Comparison of ENCODE assay signal across 8 cellular contexts in genomic region chr19:12779162-12779993, GRCh38. TPM values are rescaled to one million over a fixed set of nuclear protein-coding genes. Genes with fewer than 3 reads are reported as not detected.
DNase-seq lines count a peak whose midpoint lies in the region; ATAC-seq and TF ChIP-seq lines count a peak whose summit lies in the region.

No MANE protein-coding gene starts in this region.

- peak overlapping the region; percentile 85 for H3K27ac Mint-ChIP-seq in activated CD8-positive, alpha-beta T cell treated with anti-CD3 and anti-CD28 coated beads, Interleukin-2, amount 10 ng/mL, durations not matched to agents 7 days and 5 days
- peak overlapping the region; percentile 87 for H3K27ac Mint-ChIP-seq in glutamatergic neuron (ENCODE audit: unreplicated experiment)

- no peaks in the 10 kb centered on the region for H3K9me3 Mint-ChIP-seq in activated CD8-positive, alpha-beta T cell treated with anti-CD3 and anti-CD28 coated beads, Interleukin-2, amount 10 ng/mL, durations not matched to agents 7 days and 5 days (ENCODE audit: insufficient read depth)
- H3K9me3 Mint-ChIP-seq in glutamatergic neuron (ENCODE audit: unreplicated experiment), result peaks cover 11% of the 10 kb centered on the region

- in situ Hi-C loops in KBM-7 (cut with MboI; ENCODE audit: low pct_unique_long_range_greater_than_20kb, low sequenced_read_pairs), result no loop called here

- no peaks in the 10 kb centered on the region for H3K36me3 Mint-ChIP-seq in activated CD8-positive, alpha-beta T cell treated with anti-CD3 and anti-CD28 coated beads, Interleukin-2, amount 10 ng/mL, durations not matched to agents 7 days and 5 days (ENCODE audit: low read depth)
- no peaks in the 10 kb centered on the region for H3K36me3 Mint-ChIP-seq in glutamatergic neuron (ENCODE audit: unreplicated experiment)

- peak; percentile 61 for DNase-seq in DMS79 treated with DMSO at 0.1 percent for 48 hours (lab: John Stamatoyannopoulos, UW)
- peak; percentile 29 for DNase-seq in KBM-7
- no peak for DNase-seq in activated CD8-positive, alpha-beta T cell treated with anti-CD3 and anti-CD28 coated beads, Interleukin-2, amount 10 ng/mL, durations not matched to agents 7 days and 5 days
- DNase-seq in glutamatergic neuron, result peak; percentile 47
- peak; percentile 54 for DNase-seq in retina
- DNase-seq in NCI-H510A treated with DMSO at 0.1 percent for 48 hours (lab: John Stamatoyannopoulos, UW), result no peak
- DNase-seq in 8988T, result no peak
- DNase-seq in NCI-H526 (lab: John Stamatoyannopoulos, UW), result no peak

- POLR2A ChIA-PET in activated CD8-positive, alpha-beta T cell treated with anti-CD3 and anti-CD28 coated beads, Interleukin-2, amount 10 ng/mL, durations not matched to agents 7 days and 5 days (lab: Charles Lee), result interaction anchor here (1.1 to 15.2 kb wide), 3 partner anchors 9 to 22 kb away, joined by 3 to 380 read pairs (median 20); partner anchors contain the start of gene JUNB

- no peak for TF ChIP-seq CTCF in glutamatergic neuron (IDR thresholded peaks at IDR 0.05; ENCODE audit: partially characterized antibody, unreplicated experiment)

- H3K4me3 Mint-ChIP-seq in activated CD8-positive, alpha-beta T cell treated with anti-CD3 and anti-CD28 coated beads, Interleukin-2, amount 10 ng/mL, durations not matched to agents 7 days and 5 days, result peak overlapping the region; percentile 72
- H3K4me3 Mint-ChIP-seq in glutamatergic neuron (ENCODE audit: unreplicated experiment), result peak overlapping the region; percentile 68

- CTCF ChIA-PET in activated CD8-positive, alpha-beta T cell treated with anti-CD3 and anti-CD28 coated beads, Interleukin-2, amount 10 ng/mL, durations not matched to agents 7 days and 5 days (lab: Charles Lee), result interaction anchor here (1.0 to 8.5 kb wide), 7 partner anchors 9 to 68 kb away, joined by 4 to 390 read pairs (median 15); partner anchors contain the start of genes JUNB, PRDX2 and THSD8

- no peaks in the 10 kb centered on the region for H3K27me3 Mint-ChIP-seq in activated CD8-positive, alpha-beta T cell treated with anti-CD3 and anti-CD28 coated beads, Interleukin-2, amount 10 ng/mL, durations not matched to agents 7 days and 5 days (ENCODE audit: low read depth)
- H3K27me3 Mint-ChIP-seq in glutamatergic neuron (ENCODE audit: unreplicated experiment), result peaks cover 6% of the 10 kb centered on the region

- ATAC-seq in activated CD8-positive, alpha-beta T cell treated with anti-CD3 and anti-CD28 coated beads, Interleukin-2, amount 10 ng/mL, durations not matched to agents 7 days and 5 days, result no peak

- H3K4me1 Mint-ChIP-seq in activated CD8-positive, alpha-beta T cell treated with anti-CD3 and anti-CD28 coated beads, Interleukin-2, amount 10 ng/mL, durations not matched to agents 7 days and 5 days (ENCODE audit: low read depth), result peaks cover 47% of the 10 kb centered on the region
- peaks cover 16% of the 10 kb centered on the region for H3K4me1 Mint-ChIP-seq in glutamatergic neuron (ENCODE audit: low read depth, unreplicated experiment)

RNA-seq across cellular contexts. Expression of gene HOOK2, which starts 4.0 kb away (rescaled TPM):
- 10 to 100 TPM; 14.4 to 16.9 TPM for total RNA-seq in activated CD8-positive, alpha-beta T cell treated with anti-CD3 and anti-CD28 coated beads, Interleukin-2, amount 10 ng/mL, durations not matched to agents 7 days and 5 days
- 40.1 TPM for total RNA-seq in glutamatergic neuron (ENCODE audit: unreplicated experiment)

RNA-seq across cellular contexts. Expression of gene JUNB, which starts 11.9 kb away (rescaled TPM):
- total RNA-seq in activated CD8-positive, alpha-beta T cell treated with anti-CD3 and anti-CD28 coated beads, Interleukin-2, amount 10 ng/mL, durations not matched to agents 7 days and 5 days, result 10 to 100 TPM; 90.4 to 92.9 TPM
- 24.9 TPM for total RNA-seq in glutamatergic neuron (ENCODE audit: unreplicated experiment)

RNA-seq across cellular contexts. Expression of gene PRDX2, which starts 22.2 kb away (rescaled TPM):
- 100 to 1,000 TPM; 250 to 267 TPM for total RNA-seq in activated CD8-positive, alpha-beta T cell treated with anti-CD3 and anti-CD28 coated beads, Interleukin-2, amount 10 ng/mL, durations not matched to agents 7 days and 5 days
- total RNA-seq in glutamatergic neuron (ENCODE audit: unreplicated experiment), result 671 TPM

RNA-seq across cellular contexts. Expression of gene THSD8, which starts 22.5 kb away (rescaled TPM):
- total RNA-seq in activated CD8-positive, alpha-beta T cell treated with anti-CD3 and anti-CD28 coated beads, Interleukin-2, amount 10 ng/mL, durations not matched to agents 7 days and 5 days, result 10 to 100 TPM; 17.7 to 30.9 TPM
- 14.4 TPM for total RNA-seq in glutamatergic neuron (ENCODE audit: unreplicated experiment)

RNA-seq across cellular contexts. Expression of gene RNASEH2A, which starts 27.0 kb away (rescaled TPM):
- total RNA-seq in activated CD8-positive, alpha-beta T cell treated with anti-CD3 and anti-CD28 coated beads, Interleukin-2, amount 10 ng/mL, durations not matched to agents 7 days and 5 days, result 10 to 100 TPM; 49.2 to 64.0 TPM
- 16.7 TPM for total RNA-seq in glutamatergic neuron (ENCODE audit: unreplicated experiment)

Comparison
In these comparisons a context has a peak if more than half of its experiments do, and no peak if none do; other contexts are left out.
1. DNase-seq: peak in DMS79 treated with DMSO at 0.1 percent for 48 hours (single experiment), KBM-7 (single experiment), glutamatergic neuron (single experiment) and retina (single experiment); none in activated CD8-positive, alpha-beta T cell treated with anti-CD3 and anti-CD28 coated beads, Interleukin-2, amount 10 ng/mL, durations not matched to agents 7 days and 5 days (single experiment), NCI-H510A treated with DMSO at 0.1 percent for 48 hours (single experiment), 8988T (single experiment) and NCI-H526 (0 of 2).